In genomic region chr3:152377184-152377570, GRCh38 we compare ENCODE assay signal across 8 cellular contexts.
DNase-seq lines count a peak whose midpoint lies in the region; ATAC-seq and TF ChIP-seq lines count a peak whose summit lies in the region.
"Had no signal": no experiment of that assay in that cellular context is flagged by ENCODE, and none has a peak within 500 bp of the region (broad histone marks: within the 10 kb centered on the region; RNA-seq: fewer than 3 reads in every experiment).

No MANE protein-coding gene starts in this region.

- no peak for TF ChIP-seq CTCF in thyroid gland (IDR thresholded peaks at IDR 0.05)

- WGBS in thyroid gland, 2 donors = 92 to 93% methylated on average over 4 of the region's 4 CpGs

- peaks cover 35% of the 10 kb centered on the region for H3K36me3 Mint-ChIP-seq in activated naive CD8-positive, alpha-beta T cell treated with anti-CD3 and anti-CD28 coated beads, Interleukin-2, amount 50 U/mL, for 24 hours (ENCODE audit: low read depth)
- peaks cover 32 to 36% of the 10 kb centered on the region in 2 donors for H3K36me3 Mint-ChIP-seq in stimulated activated naive B cell treated with anti-CD40 and anti-IgM and Interleukin-4, amounts not matched to agents 10 μg/mL and 1 μg/mL and 100 μg/mL, for 72 hours

- H3K4me3 ChIP-seq in thyroid gland (replicated peaks in 1 of 3) = no peak overlapping the region

- H3K4me1 ChIP-seq in thyroid gland = peaks cover 18 to 28% of the 10 kb centered on the region in 2 donors

- no peaks in the 10 kb centered on the region for H3K9me3 Mint-ChIP-seq in activated naive CD8-positive, alpha-beta T cell treated with anti-CD3 and anti-CD28 coated beads, Interleukin-2, amount 50 U/mL, for 24 hours
- H3K9me3 Mint-ChIP-seq in stimulated activated naive B cell treated with anti-CD40 and anti-IgM and Interleukin-4, amounts not matched to agents 10 μg/mL and 1 μg/mL and 100 μg/mL, for 72 hours = peaks cover 4 to 6% of the 10 kb centered on the region in 2 donors

- no peak for TF ChIP-seq POLR2A in thyroid gland (IDR thresholded peaks at IDR 0.05)

- intact Hi-C loops in thyroid gland (cut with DNase I) = no loop called here

- H3K27me3 Mint-ChIP-seq in activated naive CD8-positive, alpha-beta T cell treated with anti-CD3 and anti-CD28 coated beads, Interleukin-2, amount 50 U/mL, for 24 hours = no peaks in the 10 kb centered on the region
- H3K27me3 Mint-ChIP-seq in stimulated activated naive B cell treated with anti-CD40 and anti-IgM and Interleukin-4, amounts not matched to agents 10 μg/mL and 1 μg/mL and 100 μg/mL, for 72 hours = no peaks in the 10 kb centered on the region

- no peak overlapping the region for H3K4me3 Mint-ChIP-seq in activated naive CD8-positive, alpha-beta T cell treated with anti-CD3 and anti-CD28 coated beads, Interleukin-2, amount 50 U/mL, for 24 hours
- peak overlapping the region in 1 of 2 donors; percentile 22 for H3K4me3 Mint-ChIP-seq in stimulated activated naive B cell treated with anti-CD40 and anti-IgM and Interleukin-4, amounts not matched to agents 10 μg/mL and 1 μg/mL and 100 μg/mL, for 72 hours

- ATAC-seq in GM19035 (IDR thresholded peaks at IDR 0.05; ENCODE audit: unreplicated experiment) (peak; percentile 10), HG02870 (IDR thresholded peaks at IDR 0.05; ENCODE audit: unreplicated experiment) (peak; percentile 23)
- ATAC-seq in activated naive CD8-positive, alpha-beta T cell treated with anti-CD3 and anti-CD28 coated beads, Interleukin-2, amount 50 U/mL, for 24 hours = no peak
- peak; percentile 26 to 44 for ATAC-seq in stimulated activated naive B cell treated with anti-CD40 and anti-IgM and Interleukin-4, amounts not matched to agents 10 μg/mL and 1 μg/mL and 100 μg/mL, for 72 hours (replicated peaks)

- no peaks in the 10 kb centered on the region for H3K36me3 ChIP-seq in thyroid gland

- H3K4me1 Mint-ChIP-seq in activated naive CD8-positive, alpha-beta T cell treated with anti-CD3 and anti-CD28 coated beads, Interleukin-2, amount 50 U/mL, for 24 hours = peaks cover 76% of the 10 kb centered on the region
- peaks cover 29 to 67% of the 10 kb centered on the region in 2 donors for H3K4me1 Mint-ChIP-seq in stimulated activated naive B cell treated with anti-CD40 and anti-IgM and Interleukin-4, amounts not matched to agents 10 μg/mL and 1 μg/mL and 100 μg/mL, for 72 hours

- H3K27ac Mint-ChIP-seq in activated naive CD8-positive, alpha-beta T cell treated with anti-CD3 and anti-CD28 coated beads, Interleukin-2, amount 50 U/mL, for 24 hours = peak overlapping the region; percentile 86
- H3K27ac Mint-ChIP-seq in stimulated activated naive B cell treated with anti-CD40 and anti-IgM and Interleukin-4, amounts not matched to agents 10 μg/mL and 1 μg/mL and 100 μg/mL, for 72 hours = peak overlapping the region; percentile 62

- no peaks in the 10 kb centered on the region for H3K9me3 ChIP-seq in thyroid gland

- peak overlapping the region in 1 of 3 donors; percentile 54 for H3K27ac ChIP-seq in thyroid gland

- no peaks in the 10 kb centered on the region for H3K27me3 ChIP-seq in thyroid gland

- no peak for DNase-seq in activated naive CD8-positive, alpha-beta T cell treated with anti-CD3 and anti-CD28 coated beads, Interleukin-2, amount 50 U/mL, for 24 hours
- DNase-seq in stimulated activated naive B cell treated with anti-CD40 and anti-IgM and Interleukin-4, amounts not matched to agents 10 μg/mL and 1 μg/mL and 100 μg/mL, for 72 hours = no peak
- DNase-seq in thyroid gland = no peak
- DNase-seq in Kasumi-1 (lab: John Stamatoyannopoulos, UW) = no peak
- DNase-seq in 8988T = no peak
- DNase-seq: NCI-H524 treated with DMSO at 0.1 percent for 48 hours had no signal
